Comparison of ENCODE assay signal across 17 cellular contexts in genomic region chr15:62711691-62712454, GRCh38.
A peak's percentile ranks its signal among the peaks of the same experiment; 100 is the strongest.
DNase-seq lines count a peak whose midpoint lies in the region; ATAC-seq and TF ChIP-seq lines count a peak whose summit lies in the region.
"Had no signal": no experiment of that assay in that cellular context is flagged by ENCODE, and none has a peak within 500 bp of the region (broad histone marks: within the 10 kb centered on the region; RNA-seq: fewer than 3 reads in every experiment).

No MANE protein-coding gene starts in this region.

- H3K9me3 ChIP-seq in psoas muscle (no peaks in the 10 kb centered on the region), aorta (ENCODE audit: control insufficient read depth, low read length) (no peaks in the 10 kb centered on the region)
- H3K9me3 ChIP-seq: esophagus muscularis mucosa had no signal

- H3K27ac ChIP-seq in psoas muscle (no peak overlapping the region), aorta (ENCODE audit: low read depth in 1 of 2, low read length in 2 of 2) (no peak overlapping the region)
- H3K27ac ChIP-seq: esophagus muscularis mucosa had no signal

- POLR2A ChIA-PET in GM10248 (lab: Yijun Ruan, JAX), result no interaction called here

- H3K27me3 ChIP-seq in psoas muscle (ENCODE audit: insufficient read depth in 3 of 3, low read length in 2 of 3), result no peaks in the 10 kb centered on the region
- H3K27me3 ChIP-seq in aorta (ENCODE audit: control insufficient read depth in 1 of 2, insufficient read depth in 2 of 2, low read length in 1 of 2), result no peaks in the 10 kb centered on the region
- H3K27me3 ChIP-seq: esophagus muscularis mucosa had no signal

- 94 to 96% (median 95%) methylated on average over 11 of the region's 11 CpGs for WGBS in psoas muscle, 3 donors
- WGBS in aorta, 2 donors, result 92 to 93% methylated on average over 11 of the region's 11 CpGs

- no peak for TF ChIP-seq CTCF in psoas muscle (IDR thresholded peaks at IDR 0.05)
- TF ChIP-seq CTCF in GM10248 (IDR thresholded peaks at IDR 0.05; ENCODE audit: control extremely low read depth, extremely low read depth, low read depth, missing control alignments), result no peak

- CTCF ChIA-PET in GM10248 (lab: Yijun Ruan, JAX), result no interaction called here

- no peak for DNase-seq in activated CD4-positive, CD25-positive, alpha-beta regulatory T cell (lab: John Stamatoyannopoulos, UW)
- DNase-seq in M059J (ENCODE audit: low read depth), result peak; percentile 75
- DNase-seq in astrocyte of the hippocampus (ENCODE audit: low read depth, low spot score), result peak; percentile 42
- DNase-seq in skeletal muscle cell (ENCODE audit: low read depth), result peak; percentile 11
- DNase-seq in psoas muscle, result no peak
- DNase-seq in GM10248 (ENCODE audit: extremely low spot score), result no peak
- no peak for DNase-seq in aorta
- DNase-seq: activated gamma-delta T cell treated with Interleukin-2 at 50 U/mL for 16 hours; CD8-positive, alpha-beta memory T cell; GF-D8; NCI-H1417; NCI-H2227 treated with DMSO at 0.1 percent for 48 hours; retina had no signal

- H3K4me1 ChIP-seq in psoas muscle (no peaks in the 10 kb centered on the region), aorta (ENCODE audit: control insufficient read depth in 1 of 2, insufficient read depth in 2 of 2, low read length in 2 of 2) (no peaks in the 10 kb centered on the region)
- H3K4me1 ChIP-seq: esophagus muscularis mucosa had no signal

- no peak overlapping the region for H3K4me3 ChIP-seq in skeletal muscle cell (ENCODE audit: low read depth, low read length)
- no peak overlapping the region for H3K4me3 ChIP-seq in psoas muscle
- no peak overlapping the region for H3K4me3 ChIP-seq in aorta (ENCODE audit: low read length in 2 of 2)
- H3K4me3 ChIP-seq: esophagus muscularis mucosa, GM23338, K562 had no signal

- ATAC-seq in activated CD4-positive, CD25-positive, alpha-beta regulatory T cell treated with anti-CD3 and anti-CD28 coated beads, Interleukin-2, amount 50 U/mL, for 24 hours, result peak; percentile 86 to 93
- ATAC-seq in psoas muscle (no peak), aorta (ENCODE audit: low FRiP score) (no peak)
- ATAC-seq: GM23338, K562 had no signal

- intact Hi-C loops in psoas muscle (cut with DNase I) (no loop called here), aorta (cut with DNase I) (no loop called here)

- H3K36me3 ChIP-seq in psoas muscle (ENCODE audit: insufficient read depth in 1 of 2, low read depth in 1 of 2) (peaks cover 0 to 75% of the 10 kb centered on the region in 2 donors), aorta (ENCODE audit: control insufficient read depth in 1 of 2, insufficient read depth in 2 of 2, low read length in 1 of 2) (peaks cover 4 to 6% of the 10 kb centered on the region in 2 donors)

Comparison
In these comparisons a context has a peak if more than half of its experiments do, and no peak if none do; other contexts are left out.
1. ATAC-seq: peak in activated CD4-positive, CD25-positive, alpha-beta regulatory T cell treated with anti-CD3 and anti-CD28 coated beads, Interleukin-2, amount 50 U/mL, for 24 hours (2 of 2); none in psoas muscle (0 of 4) and aorta (single experiment).
2. DNase-seq: peak in M059J (single experiment), astrocyte of the hippocampus (single experiment) and skeletal muscle cell (single experiment); none in activated CD4-positive, CD25-positive, alpha-beta regulatory T cell (0 of 4), psoas muscle (0 of 2), GM10248 (single experiment) and aorta (0 of 2).